In genomic region chr11:126317681-126318641, GRCh38 we compare ENCODE assay signal across 8 cellular contexts. TPM values are rescaled to one million over a fixed set of nuclear protein-coding genes. Genes with fewer than 3 reads are reported as not detected.
A peak's percentile ranks its signal among the peaks of the same experiment; 100 is the strongest.
DNase-seq lines count a peak whose midpoint lies in the region; ATAC-seq, FAIRE-seq and TF ChIP-seq lines count a peak whose summit lies in the region.

No MANE protein-coding gene starts in this region.

- H3K4me1 ChIP-seq in K562 (replicated peaks in 1 of 2; ENCODE audit: control insufficient read depth in 2 of 2, insufficient read depth in 2 of 2, low read length in 2 of 2), result no peaks in the 10 kb centered on the region; a peak in 2 of 5 replicates
- H3K4me1 ChIP-seq in right lobe of liver, result no peaks in the 10 kb centered on the region
- H3K4me1 ChIP-seq in suprapubic skin, result peaks cover 33% of the 10 kb centered on the region

- H3K27ac ChIP-seq in K562 (ENCODE audit: extremely low read depth, low read depth, low read length), result no peak overlapping the region
- H3K27ac ChIP-seq in right lobe of liver, result peak overlapping the region; percentile 12 to 31 (median 17)
- peak overlapping the region; percentile 91 for H3K27ac ChIP-seq in suprapubic skin

- H3K9ac ChIP-seq in K562 (ENCODE audit: insufficient read depth in 1 of 2, low read depth in 2 of 2, low read length in 2 of 2), result 0 out of 4 replicates have a peak overlapping the region, but pooled peaks of 1 of the 2 experiments have one; percentile 3

- no peak for FAIRE-seq in K562 (lab: Jason Lieb, UNC)

- intact Hi-C loops in K562 (cut with micrococcal nuclease), result no loop called here
- intact Hi-C loops in right lobe of liver (cut with DNase I), result loop anchor here in 1 of 2 donors (10.0 kb wide), 1 partner anchor 157 kb away; no protein-coding TSS in a partner anchor

- TF ChIP-seq EP300 in K562 (IDR thresholded peaks at IDR 0.05; ENCODE audit: low read length) (no peak), suprapubic skin (IDR thresholded peaks at IDR 0.05) (no peak)

- H3K79me2 ChIP-seq in K562 (ENCODE audit: control insufficient read depth, insufficient read depth, low read length), result no peaks in the 10 kb centered on the region

- no TSS peak for BruUV-seq in K562 (replicated peaks; lab: Mats Ljungman, UMichigan)

- H3K9me1 ChIP-seq in K562 (ENCODE audit: control insufficient read depth, insufficient read depth, low read length), result no peaks in the 10 kb centered on the region

- CTCF ChIA-PET in K562 (lab: Yijun Ruan, JAX; ENCODE audit: low intra/inter-chr PET ratio), result no interaction called here

- WGBS in K562 (ENCODE audit: insufficient coverage, low coverage, missing lambda C conversion rate), result 67% methylated on average over 17 of the region's 17 CpGs
- 38% methylated on average over 9 of the region's 17 CpGs for WGBS in right lobe of liver (ENCODE audit: insufficient coverage, low coverage, low lambda C conversion rate, missing lambda C conversion rate)
- 23% methylated on average over 16 of the region's 17 CpGs for WGBS in suprapubic skin

- H3K4me3 ChIP-seq in K562 (no peak overlapping the region), right lobe of liver (no peak overlapping the region), suprapubic skin (peak overlapping the region; percentile 41)

- TF ChIP-seq POLR2A in K562 (conservative IDR thresholded peaks at IDR 0.05) (no peak), right lobe of liver (IDR thresholded peaks at IDR 0.05) (no peak), suprapubic skin (IDR thresholded peaks at IDR 0.05) (no peak)

- no peak for TF ChIP-seq CTCF in K562 (IDR thresholded peaks at IDR 0.05 in 2 of 3, conservative IDR thresholded peaks at IDR 0.05 in 1 of 3; ENCODE audit: insufficient read depth in 2 of 3, low read depth in 1 of 3, low read length in 3 of 3)
- TF ChIP-seq CTCF in right lobe of liver (IDR thresholded peaks at IDR 0.05), result no peak
- TF ChIP-seq CTCF in suprapubic skin (IDR thresholded peaks at IDR 0.05), result no peak

- H3K36me3 ChIP-seq in K562 (ENCODE audit: control insufficient read depth, insufficient read depth, low read length), result no peaks in the 10 kb centered on the region
- H3K36me3 ChIP-seq in right lobe of liver, result no peaks in the 10 kb centered on the region
- no peaks in the 10 kb centered on the region for H3K36me3 ChIP-seq in suprapubic skin

- no peak overlapping the region for H3K4me2 ChIP-seq in K562 (ENCODE audit: insufficient read depth, low read length)

- in situ Hi-C loops in K562 (cut with MboI), result loop anchor here (25.0 kb wide), 2 partner anchors 94 to 669 kb away; no protein-coding TSS in a partner anchor

- no peak for TF ChIP-seq RAD21 in K562 (CRISPR knock-in tag; conservative IDR thresholded peaks at IDR 0.05 in 1 of 2, IDR thresholded peaks at IDR 0.05 in 1 of 2)

- DNase-seq in GM04504 (ENCODE audit: low read depth), result peak; percentile 75
- peak; percentile 55 for DNase-seq in NCI-H2107 (lab: John Stamatoyannopoulos, UW)
- DNase-seq in K562 (ENCODE audit: extremely low read depth in 1 of 4, low spot score in 3 of 4), result no peak
- no peak for DNase-seq in right lobe of liver
- peak; percentile 88 to 89 for DNase-seq in suprapubic skin (ENCODE audit: low spot score in 2 of 2)
- no peak for DNase-seq in GOT3 (lab: John Stamatoyannopoulos, UW)
- DNase-seq in DMS114 treated with DMSO at 0.1 percent for 48 hours (lab: John Stamatoyannopoulos, UW; ENCODE audit: unreplicated experiment), result no peak

- no peak overlapping the region for H2AFZ ChIP-seq in K562 (ENCODE audit: low read depth, low read length)

- H3K27me3 ChIP-seq in K562 (ENCODE audit: control insufficient read depth in 2 of 2, insufficient read depth in 2 of 2, low read length in 2 of 2) (no peaks in the 10 kb centered on the region), right lobe of liver (no peaks in the 10 kb centered on the region), suprapubic skin (no peaks in the 10 kb centered on the region)

- ATAC-seq in GM21786 (IDR thresholded peaks at IDR 0.05; ENCODE audit: unreplicated experiment), result peak; percentile 20
- ATAC-seq in K562, result peak; percentile 30; the same call in 2 of the 3 replicates
- ATAC-seq in right lobe of liver, result peak; percentile 58 to 72 (median 68)

- peaks cover 3% of the 10 kb centered on the region; the same call in 1 of the 2 replicates for H4K20me1 ChIP-seq in K562 (replicated peaks; ENCODE audit: control insufficient read depth, insufficient read depth, low read length)

- H3K9me3 ChIP-seq in K562 (replicated peaks; ENCODE audit: control insufficient read depth, insufficient read depth, low read depth, low read length) (no peaks in the 10 kb centered on the region), right lobe of liver (no peaks in the 10 kb centered on the region), suprapubic skin (no peaks in the 10 kb centered on the region)

- POLR2A ChIA-PET in K562 (lab: Yijun Ruan, JAX), result interaction anchor here (1.5 kb wide), 2 partner anchors 10 to 102 kb away, joined by 3 to 5 read pairs; no protein-coding TSS in a partner anchor

RNA-seq across cellular contexts. Expression of gene DCPS, which starts 14.1 kb away (rescaled TPM):
- total RNA-seq in K562 (2011; cell fraction: chromatin; rRNA removed; ENCODE audit: low replicate concordance), result 5.6 and 9.2 TPM in 2 replicates
- 11.2 and 12.0 TPM in 2 replicates for total RNA-seq in K562 (2011; cell fraction: nucleolus; rRNA removed)
- total RNA-seq in K562 (2011; cell fraction: nucleoplasm; rRNA removed), result 7.4 and 9.0 TPM in 2 replicates
- total RNA-seq in K562 (2014; rRNA removed), result 16.5 and 23.8 TPM in 2 replicates
- 10.8 and 11.1 TPM in 2 replicates for total RNA-seq in K562 (2014; rRNA removed; fragmentation: Illumina TruSeq; extraction: Trizol)
- 17.9 and 18.9 TPM in 2 replicates for total RNA-seq in K562 (2015; rRNA removed; fragmentation: Illumina TruSeq; extraction: Trizol)
- total RNA-seq in K562 (2021), result 23.0 and 24.6 TPM in 2 replicates
- polyA plus RNA-seq in K562 (2011; rRNA removed), result 16.8 and 25.9 TPM in 2 replicates
- polyA plus RNA-seq in K562 (2011; cell fraction: cytosol; rRNA removed), result 27.0 and 56.5 TPM in 2 replicates
- 7.1 and 12.9 TPM in 2 replicates for polyA plus RNA-seq in K562 (2011; cell fraction: nucleus; rRNA removed)
- 21.5 and 26.3 TPM in 2 replicates for polyA plus RNA-seq in K562 (2012)
- 37.2 and 38.1 TPM in 2 replicates for polyA plus RNA-seq in K562 (2014; fragmentation: Illumina TruSeq; extraction: Trizol)
- polyA plus RNA-seq in K562 (2014; fragmentation: Nextera tagmentation; extraction: Ambion mirVana), result 10 to 100 TPM in 1 of 2 experiments, 1 to 10 TPM in 1; 8.7 to 17.8 TPM
- polyA plus RNA-seq in K562 (2014; rRNA removed), result 23.3 and 27.2 TPM in 2 replicates
- 6.6 and 12.8 TPM in 2 replicates for polyA minus RNA-seq in K562 (2011; rRNA and poly(A)+ RNA removed)
- polyA minus RNA-seq in K562 (2011; cell fraction: cytosol; rRNA and poly(A)+ RNA removed), result 9.0 and 12.5 TPM in 2 replicates
- 5.8 and 6.1 TPM in 2 replicates for polyA minus RNA-seq in K562 (2011; cell fraction: nucleus; rRNA and poly(A)+ RNA removed)
- 10 to 100 TPM; 12.6 to 65.2 (median 21.9) TPM for total RNA-seq in right lobe of liver
- total RNA-seq in suprapubic skin, result 10 to 100 TPM; 15.4 to 19.1 (median 17.8) TPM

RNA-seq across cellular contexts. Expression of gene TIRAP, which starts 35.1 kb away (rescaled TPM):
- 6.0 and 9.3 TPM in 2 replicates for total RNA-seq in K562 (2011; cell fraction: chromatin; rRNA removed; ENCODE audit: low replicate concordance)
- 5.7 and 7.0 TPM in 2 replicates for total RNA-seq in K562 (2011; cell fraction: nucleolus; rRNA removed)
- total RNA-seq in K562 (2011; cell fraction: nucleoplasm; rRNA removed), result 5.2 and 5.5 TPM in 2 replicates
- total RNA-seq in K562 (2014; rRNA removed) (1.7 and 2.9 TPM in 2 replicates), K562 (2014; rRNA removed; fragmentation: Illumina TruSeq; extraction: Trizol) (3.0 and 3.7 TPM in 2 replicates), K562 (2015; rRNA removed; fragmentation: Illumina TruSeq; extraction: Trizol) (5.2 and 5.4 TPM in 2 replicates), K562 (2021) (5.3 and 6.2 TPM in 2 replicates), right lobe of liver (10 to 100 TPM in 2 of 6 experiments, 1 to 10 TPM in 4; 8.0 to 12.1 (median 9.7) TPM), suprapubic skin (10 to 100 TPM in 3 of 4 donors, 1 to 10 TPM in 1; 8.6 to 15.2 (median 12.6) TPM)
- polyA plus RNA-seq in K562 (2011; rRNA removed) (1.7 and 3.6 TPM in 2 replicates), K562 (2014; fragmentation: Illumina TruSeq; extraction: Trizol) (7.8 and 8.7 TPM in 2 replicates), K562 (2014; fragmentation: Nextera tagmentation; extraction: Ambion mirVana) (1 to 10 TPM in 1 of 2 experiments, under 1 TPM in 1; 0.60 to 1.3 TPM), K562 (2014; rRNA removed) (3.2 and 4.9 TPM in 2 replicates)
- 2.8 and 7.5 TPM in 2 replicates for polyA plus RNA-seq in K562 (2011; cell fraction: cytosol; rRNA removed)
- 1.7 and 3.8 TPM in 2 replicates for polyA plus RNA-seq in K562 (2011; cell fraction: nucleus; rRNA removed)
- polyA plus RNA-seq in K562 (2012), result 4.9 and 7.3 TPM in 2 replicates
- polyA minus RNA-seq in K562 (2011; rRNA and poly(A)+ RNA removed), result 1.8 and 3.3 TPM in 2 replicates
- 1.4 and 3.7 TPM in 2 replicates for polyA minus RNA-seq in K562 (2011; cell fraction: cytosol; rRNA and poly(A)+ RNA removed)
- 2.3 and 2.7 TPM in 2 replicates for polyA minus RNA-seq in K562 (2011; cell fraction: nucleus; rRNA and poly(A)+ RNA removed)

RNA-seq across cellular contexts. Expression of gene ST3GAL4, which starts 37.5 kb away (rescaled TPM):
- total RNA-seq in K562 (2011; cell fraction: chromatin; rRNA removed; ENCODE audit: low replicate concordance), result 11.3 and 26.5 TPM in 2 replicates
- total RNA-seq in K562 (2011; cell fraction: nucleolus; rRNA removed), result 24.2 and 25.7 TPM in 2 replicates
- 22.4 and 23.4 TPM in 2 replicates for total RNA-seq in K562 (2011; cell fraction: nucleoplasm; rRNA removed)
- total RNA-seq in K562 (2014; rRNA removed) (10.5 and 16.9 TPM in 2 replicates), K562 (2014; rRNA removed; fragmentation: Illumina TruSeq; extraction: Trizol) (6.2 and 8.2 TPM in 2 replicates), K562 (2015; rRNA removed; fragmentation: Illumina TruSeq; extraction: Trizol) (6.0 and 6.7 TPM in 2 replicates), K562 (2021) (13.7 and 15.2 TPM in 2 replicates), right lobe of liver (10 to 100 TPM in 4 of 6 experiments, 1 to 10 TPM in 2; 7.0 to 25.6 (median 17.5) TPM), suprapubic skin (10 to 100 TPM; 23.6 to 30.9 (median 26.9) TPM)
- polyA plus RNA-seq in K562 (2011; rRNA removed) (10.7 and 15.4 TPM in 2 replicates), K562 (2014; fragmentation: Illumina TruSeq; extraction: Trizol) (17.8 and 22.9 TPM in 2 replicates), K562 (2014; fragmentation: Nextera tagmentation; extraction: Ambion mirVana) (under 1 TPM; 0.27 to 0.53 TPM), K562 (2014; rRNA removed) (13.8 and 16.7 TPM in 2 replicates)
- 12.8 and 18.7 TPM in 2 replicates for polyA plus RNA-seq in K562 (2011; cell fraction: cytosol; rRNA removed)
- 10.4 and 18.7 TPM in 2 replicates for polyA plus RNA-seq in K562 (2011; cell fraction: nucleus; rRNA removed)
- polyA plus RNA-seq in K562 (2012), result 8.2 and 14.5 TPM in 2 replicates
- polyA minus RNA-seq in K562 (2011; rRNA and poly(A)+ RNA removed), result 2.6 and 6.2 TPM in 2 replicates
- polyA minus RNA-seq in K562 (2011; cell fraction: cytosol; rRNA and poly(A)+ RNA removed), result 7.9 and 8.3 TPM in 2 replicates
- 3.8 and 5.3 TPM in 2 replicates for polyA minus RNA-seq in K562 (2011; cell fraction: nucleus; rRNA and poly(A)+ RNA removed)

RNA-seq across cellular contexts. Expression of gene FOXRED1, which starts 49.0 kb away (rescaled TPM):
- total RNA-seq in K562 (2011; cell fraction: chromatin; rRNA removed; ENCODE audit: low replicate concordance), result 196 and 237 TPM in 2 replicates
- 99.1 and 124 TPM in 2 replicates for total RNA-seq in K562 (2011; cell fraction: nucleolus; rRNA removed)
- total RNA-seq in K562 (2011; cell fraction: nucleoplasm; rRNA removed), result 161 and 215 TPM in 2 replicates
- total RNA-seq in K562 (2014; rRNA removed) (52.4 and 62.7 TPM in 2 replicates), K562 (2014; rRNA removed; fragmentation: Illumina TruSeq; extraction: Trizol) (39.1 and 48.1 TPM in 2 replicates), K562 (2015; rRNA removed; fragmentation: Illumina TruSeq; extraction: Trizol) (53.1 and 55.2 TPM in 2 replicates), K562 (2021) (63.4 and 63.6 TPM in 2 replicates), right lobe of liver (10 to 100 TPM; 18.6 to 50.2 (median 39.8) TPM), suprapubic skin (10 to 100 TPM in 3 of 4 donors, 1 to 10 TPM in 1; 7.7 to 22.9 (median 18.9) TPM)
- polyA plus RNA-seq in K562 (2011; rRNA removed) (58.6 and 83.5 TPM in 2 replicates), K562 (2014; fragmentation: Illumina TruSeq; extraction: Trizol) (73.3 and 80.3 TPM in 2 replicates), K562 (2014; fragmentation: Nextera tagmentation; extraction: Ambion mirVana) (10 to 100 TPM; 14.1 to 26.2 TPM), K562 (2014; rRNA removed) (93.2 and 94.4 TPM in 2 replicates)
- 81.0 and 172 TPM in 2 replicates for polyA plus RNA-seq in K562 (2011; cell fraction: cytosol; rRNA removed)
- 104 and 170 TPM in 2 replicates for polyA plus RNA-seq in K562 (2011; cell fraction: nucleus; rRNA removed)
- polyA plus RNA-seq in K562 (2012), result 51.6 and 56.6 TPM in 2 replicates
- polyA minus RNA-seq in K562 (2011; rRNA and poly(A)+ RNA removed), result 32.7 and 55.3 TPM in 2 replicates
- 15.6 and 31.4 TPM in 2 replicates for polyA minus RNA-seq in K562 (2011; cell fraction: cytosol; rRNA and poly(A)+ RNA removed)
- polyA minus RNA-seq in K562 (2011; cell fraction: nucleus; rRNA and poly(A)+ RNA removed), result 31.7 and 34.6 TPM in 2 replicates

RNA-seq across cellular contexts. Expression of gene SRPRA, which starts 49.3 kb away (rescaled TPM):
- total RNA-seq in K562 (2011; cell fraction: chromatin; rRNA removed; ENCODE audit: low replicate concordance), result 416 and 492 TPM in 2 replicates
- total RNA-seq in K562 (2011; cell fraction: nucleolus; rRNA removed), result 234 TPM in 2 replicates
- 263 and 270 TPM in 2 replicates for total RNA-seq in K562 (2011; cell fraction: nucleoplasm; rRNA removed)
- total RNA-seq in K562 (2014; rRNA removed), result 56.9 and 72.5 TPM in 2 replicates
- 68.8 and 73.6 TPM in 2 replicates for total RNA-seq in K562 (2014; rRNA removed; fragmentation: Illumina TruSeq; extraction: Trizol)
- 74.6 and 75.8 TPM in 2 replicates for total RNA-seq in K562 (2015; rRNA removed; fragmentation: Illumina TruSeq; extraction: Trizol)
- total RNA-seq in K562 (2021), result 108 and 112 TPM in 2 replicates
- polyA plus RNA-seq in K562 (2011; rRNA removed), result 89.6 and 93.4 TPM in 2 replicates
- polyA plus RNA-seq in K562 (2011; cell fraction: cytosol; rRNA removed), result 95.3 and 119 TPM in 2 replicates
- 205 and 262 TPM in 2 replicates for polyA plus RNA-seq in K562 (2011; cell fraction: nucleus; rRNA removed)
- 86.3 and 141 TPM in 2 replicates for polyA plus RNA-seq in K562 (2012)
- 114 and 124 TPM in 2 replicates for polyA plus RNA-seq in K562 (2014; fragmentation: Illumina TruSeq; extraction: Trizol)
- 100 to 1,000 TPM in 1 of 2 experiments, 10 to 100 TPM in 1; 33.5 to 106 TPM for polyA plus RNA-seq in K562 (2014; fragmentation: Nextera tagmentation; extraction: Ambion mirVana)
- polyA plus RNA-seq in K562 (2014; rRNA removed), result 78.0 and 80.0 TPM in 2 replicates
- 103 and 132 TPM in 2 replicates for polyA minus RNA-seq in K562 (2011; rRNA and poly(A)+ RNA removed)
- 50.4 and 71.8 TPM in 2 replicates for polyA minus RNA-seq in K562 (2011; cell fraction: cytosol; rRNA and poly(A)+ RNA removed)
- polyA minus RNA-seq in K562 (2011; cell fraction: nucleus; rRNA and poly(A)+ RNA removed), result 97.2 and 106 TPM in 2 replicates
- 100 to 1,000 TPM in 5 of 6 experiments, 10 to 100 TPM in 1; 95.0 to 150 (median 122) TPM for total RNA-seq in right lobe of liver
- total RNA-seq in suprapubic skin, result 100 to 1,000 TPM in 1 of 4 donors, 10 to 100 TPM in 3; 84.9 to 108 (median 97.0) TPM

Comparison
In these comparisons a context has a peak if more than half of its experiments do, and no peak if none do; other contexts are left out.
1. DNase-seq: peak in GM04504 (single experiment), NCI-H2107 (single experiment) and suprapubic skin (2 of 2); none in K562 (0 of 4), right lobe of liver (0 of 3), GOT3 (single experiment) and DMS114 treated with DMSO at 0.1 percent for 48 hours (single experiment).
2. Peak in every context shown above with its lines, with median percentiles within 50 percentile points of each other: ATAC-seq.